13 cellular contexts compared by ENCODE assay signal in the genomic region with DNA sequence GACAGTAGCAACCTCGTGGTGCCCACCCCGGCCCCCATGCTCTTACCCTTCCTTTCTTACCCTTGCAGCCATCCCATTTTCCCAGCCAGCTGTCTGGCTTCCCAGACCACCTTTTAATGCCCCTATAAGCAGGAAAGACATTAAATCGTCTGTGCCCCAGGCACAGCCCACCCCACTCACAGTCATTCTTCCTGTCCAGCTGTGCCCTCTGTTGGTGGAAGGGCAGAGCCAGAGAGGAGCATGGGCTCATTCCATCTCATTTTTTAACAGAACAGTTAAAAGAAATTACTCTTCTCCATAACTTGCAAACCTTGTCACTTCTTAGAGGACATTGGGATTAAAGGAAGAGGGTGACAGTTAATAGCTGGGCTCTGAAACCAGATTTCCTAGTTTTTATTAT.
DNase-seq lines count a peak whose midpoint lies in the region; ATAC-seq, FAIRE-seq and TF ChIP-seq lines count a peak whose summit lies in the region.
"Had no signal": no experiment of that assay in that cellular context is flagged by ENCODE, and none has a peak within 500 bp of the region (broad histone marks: within the 10 kb centered on the region; RNA-seq: fewer than 3 reads in every experiment).

No MANE protein-coding gene starts in this region.

- no peak for FAIRE-seq in GM12878 (lab: Jason Lieb, UNC)

- no peaks in the 10 kb centered on the region for H4K20me1 ChIP-seq in GM12878 (ENCODE audit: control insufficient read depth, insufficient read depth)

- RAD21 ChIA-PET in GM12878 (lab: Charles Lee; ENCODE audit: unreplicated experiment): no interaction called here

- no peaks in the 10 kb centered on the region for H3K79me2 ChIP-seq in GM12878 (ENCODE audit: control insufficient read depth, insufficient read depth, low read length)

- TF ChIP-seq CTCF in GM12878 (IDR thresholded peaks at IDR 0.05 in 2 of 3, conservative IDR thresholded peaks at IDR 0.05 in 1 of 3; ENCODE audit: control insufficient read depth in 2 of 3, extremely low read depth in 1 of 3, insufficient read depth in 1 of 3, low read depth in 3 of 3, low read length in 3 of 3): peak in 2 of 3 experiments; percentile 9 to 22; a peak in 2 of 6 replicates
- TF ChIP-seq CTCF in nephron progenitor cell (IDR thresholded peaks at IDR 0.05): no peak

- in situ Hi-C loops in GM12878 (cut with MboI): no loop called here

- intact Hi-C loops in GM12878 (cut with micrococcal nuclease; ENCODE audit: unreplicated experiment): loop anchor here (10.0 kb wide), 1 partner anchor 291 kb away; no protein-coding TSS in a partner anchor

- DNase-seq in EH (ENCODE audit: low read depth): peak; percentile 16
- DNase-seq in GM12878 (ENCODE audit: low read depth, low spot score): no peak
- no peak for DNase-seq in nephron progenitor cell
- no peak for DNase-seq in effector memory CD4-positive, alpha-beta T cell
- no peak for DNase-seq in stimulated activated CD4-positive, alpha-beta T cell treated with anti-CD3 and anti-CD28 coated beads, Interleukin-12 subunit alpha, Interleukin-12 subunit beta, amount 100 ng/mL, for 4 hours
- DNase-seq in T-helper 2 cell treated with Interferon-gamma antibody and Interleukin-4, amounts not matched to agents 5 μg/mL and 100 μg/mL, for 36 hours (ENCODE audit: low spot score): no peak
- DNase-seq: activated CD8-positive, alpha-beta memory T cell treated with anti-CD3 and anti-CD28 coated beads for 24 hours; EL; KBM-7 had no signal

- no peaks in the 10 kb centered on the region for H3K27me3 ChIP-seq in GM12878 (replicated peaks in 1 of 2; ENCODE audit: control insufficient read depth in 2 of 2, insufficient read depth in 2 of 2, low read length in 1 of 2)
- H3K27me3 ChIP-seq in effector memory CD4-positive, alpha-beta T cell (replicated peaks; ENCODE audit: control insufficient read depth, insufficient read depth, low read length, poor library complexity, severe bottlenecking): no peaks in the 10 kb centered on the region

- TF ChIP-seq POLR2A in GM12878 (IDR thresholded peaks at IDR 0.05; ENCODE audit: low read depth, low read length): no peak

- no peak overlapping the region for H3K27ac ChIP-seq in GM12878 (ENCODE audit: control insufficient read depth, insufficient read depth)
- no peak overlapping the region for H3K27ac ChIP-seq in effector memory CD4-positive, alpha-beta T cell (ENCODE audit: insufficient read depth, low read length, poor library complexity, severe bottlenecking)

- no peak overlapping the region for H2AFZ ChIP-seq in GM12878 (ENCODE audit: control insufficient read depth, low read depth, low read length)

- CTCF ChIA-PET in GM12878 (lab: Yijun Ruan, JAX): interaction anchor here (0.7 to 0.8 kb wide), 2 partner anchors 44 to 295 kb away, joined by 3 read pairs; no protein-coding TSS in a partner anchor

- peak overlapping the region; percentile 43 for H3K27ac Mint-ChIP-seq in nephron progenitor cell
- no peak overlapping the region for H3K27ac Mint-ChIP-seq in T-helper 2 cell treated with Interferon-gamma antibody and Interleukin-4, amounts not matched to agents 5 μg/mL and 100 μg/mL, for 36 hours
- H3K27ac Mint-ChIP-seq: activated naive CD8-positive, alpha-beta T cell had no signal

- H3K4me3 ChIP-seq in GM12878: no peak overlapping the region
- no peak overlapping the region for H3K4me3 ChIP-seq in effector memory CD4-positive, alpha-beta T cell (ENCODE audit: insufficient read depth, low read depth, low read length, poor library complexity, severe bottlenecking)

- TF ChIP-seq EP300 in Ishikawa (IDR thresholded peaks at IDR 0.05; ENCODE audit: borderline replicate concordance): no peak
- TF ChIP-seq EP300 in GM12878 (IDR thresholded peaks at IDR 0.05; ENCODE audit: borderline replicate concordance in 1 of 2, control insufficient read depth in 1 of 2, low read depth in 2 of 2, low read length in 2 of 2): no peak

- H3K4me2 ChIP-seq in GM12878 (ENCODE audit: control insufficient read depth, insufficient read depth): no peak overlapping the region

- H3K9me3 Mint-ChIP-seq in nephron progenitor cell: peaks cover 34% of the 10 kb centered on the region
- peaks cover 10% of the 10 kb centered on the region for H3K9me3 Mint-ChIP-seq in T-helper 2 cell treated with Interferon-gamma antibody and Interleukin-4, amounts not matched to agents 5 μg/mL and 100 μg/mL, for 36 hours

- no peaks in the 10 kb centered on the region; the same call in 2 of the 3 replicates for H3K9me3 ChIP-seq in GM12878 (replicated peaks; ENCODE audit: control insufficient read depth, insufficient read depth, low read length)
- H3K9me3 ChIP-seq in effector memory CD4-positive, alpha-beta T cell (ENCODE audit: control insufficient read depth, low read length): no peaks in the 10 kb centered on the region

- SMC1A ChIA-PET in GM12878 (lab: Charles Lee; ENCODE audit: uncharacterized antibody, unreplicated experiment): interaction anchor here (1.5 kb wide), 1 partner anchor 295 kb away, joined by 5 read pairs; no protein-coding TSS in a partner anchor

- ATAC-seq in GM12878 (no peak), GM18907 (IDR thresholded peaks at IDR 0.05; ENCODE audit: unreplicated experiment) (no peak)

- H3K4me1 ChIP-seq in GM12878 (ENCODE audit: control insufficient read depth, insufficient read depth, low read length): peaks cover 7% of the 10 kb centered on the region
- H3K4me1 ChIP-seq in effector memory CD4-positive, alpha-beta T cell (ENCODE audit: control insufficient read depth, insufficient read depth, low read length, poor library complexity, severe bottlenecking): no peaks in the 10 kb centered on the region

- WGBS in GM12878 (ENCODE audit: insufficient coverage, insufficient replicate concordance, low lambda C conversion rate, missing lambda C conversion rate): 80% methylated on average over 3 of the region's 3 CpGs

- no TSS peak for BruUV-seq in GM12878 (replicated peaks; lab: Mats Ljungman, UMichigan)

- H3K9ac ChIP-seq in GM12878 (ENCODE audit: control insufficient read depth, insufficient read depth, low read length): no peak overlapping the region

- H3K4me1 Mint-ChIP-seq in nephron progenitor cell: peaks cover 50% of the 10 kb centered on the region
- H3K4me1 Mint-ChIP-seq in T-helper 2 cell treated with Interferon-gamma antibody and Interleukin-4, amounts not matched to agents 5 μg/mL and 100 μg/mL, for 36 hours (ENCODE audit: low read depth): no peaks in the 10 kb centered on the region

- no peak overlapping the region for H3K4me3 Mint-ChIP-seq in nephron progenitor cell
- H3K4me3 Mint-ChIP-seq in T-helper 2 cell treated with Interferon-gamma antibody and Interleukin-4, amounts not matched to agents 5 μg/mL and 100 μg/mL, for 36 hours: no peak overlapping the region
- H3K4me3 Mint-ChIP-seq: activated naive CD8-positive, alpha-beta T cell; naive thymus-derived CD8-positive, alpha-beta T cell had no signal

- H3K27me3 Mint-ChIP-seq in nephron progenitor cell (ENCODE audit: low read depth, poor library complexity): peaks cover 6% of the 10 kb centered on the region
- H3K27me3 Mint-ChIP-seq in T-helper 2 cell treated with Interferon-gamma antibody and Interleukin-4, amounts not matched to agents 5 μg/mL and 100 μg/mL, for 36 hours (ENCODE audit: low read depth): no peaks in the 10 kb centered on the region
- H3K27me3 Mint-ChIP-seq: activated naive CD8-positive, alpha-beta T cell; naive thymus-derived CD8-positive, alpha-beta T cell had no signal

- peaks cover 19% of the 10 kb centered on the region for H3K36me3 Mint-ChIP-seq in nephron progenitor cell (ENCODE audit: low read depth)
- peaks cover 2% of the 10 kb centered on the region for H3K36me3 Mint-ChIP-seq in T-helper 2 cell treated with Interferon-gamma antibody and Interleukin-4, amounts not matched to agents 5 μg/mL and 100 μg/mL, for 36 hours (ENCODE audit: low read depth)

- peaks cover 0 to 3% of the 10 kb centered on the region in 2 experiments; a peak in 3 of 4 replicates for H3K36me3 ChIP-seq in GM12878 (ENCODE audit: control insufficient read depth in 2 of 2, insufficient read depth in 2 of 2, low read length in 1 of 2)
- H3K36me3 ChIP-seq in effector memory CD4-positive, alpha-beta T cell (ENCODE audit: control insufficient read depth, insufficient read depth, low read length): peaks cover 2% of the 10 kb centered on the region

- TF ChIP-seq RAD21 in Ishikawa (IDR thresholded peaks at IDR 0.05; ENCODE audit: low read depth) (peak; percentile 46), GM12878 (IDR thresholded peaks at IDR 0.05; ENCODE audit: insufficient read depth, low read depth, low read length) (0 out of 2 replicates have a peak, but pooled peaks have one; percentile 23)

- POLR2A ChIA-PET in GM12878 (lab: Charles Lee): no interaction called here

TF ChIP-seq in Ishikawa, 13 proteins besides CTCF, POLR2A, EP300 and RAD21:
- no peak for TF ChIP-seq YY1 (IDR thresholded peaks at IDR 0.05; ENCODE audit: low read depth)

TF ChIP-seq in GM12878, 131 proteins besides CTCF, POLR2A, EP300 and RAD21 (continues in another document):
- TF ChIP-seq SRF (IDR thresholded peaks at IDR 0.05; ENCODE audit: low read depth in 2 of 2, low read length in 2 of 2) (no peak), CEBPB (IDR thresholded peaks at IDR 0.05; ENCODE audit: borderline replicate concordance in 1 of 2, low read depth in 2 of 2, low read length in 2 of 2) (no peak), CBX5 (IDR thresholded peaks at IDR 0.05; ENCODE audit: low read depth) (no peak)
